ENCODE assay signal across 8 cellular contexts in the genomic region with DNA sequence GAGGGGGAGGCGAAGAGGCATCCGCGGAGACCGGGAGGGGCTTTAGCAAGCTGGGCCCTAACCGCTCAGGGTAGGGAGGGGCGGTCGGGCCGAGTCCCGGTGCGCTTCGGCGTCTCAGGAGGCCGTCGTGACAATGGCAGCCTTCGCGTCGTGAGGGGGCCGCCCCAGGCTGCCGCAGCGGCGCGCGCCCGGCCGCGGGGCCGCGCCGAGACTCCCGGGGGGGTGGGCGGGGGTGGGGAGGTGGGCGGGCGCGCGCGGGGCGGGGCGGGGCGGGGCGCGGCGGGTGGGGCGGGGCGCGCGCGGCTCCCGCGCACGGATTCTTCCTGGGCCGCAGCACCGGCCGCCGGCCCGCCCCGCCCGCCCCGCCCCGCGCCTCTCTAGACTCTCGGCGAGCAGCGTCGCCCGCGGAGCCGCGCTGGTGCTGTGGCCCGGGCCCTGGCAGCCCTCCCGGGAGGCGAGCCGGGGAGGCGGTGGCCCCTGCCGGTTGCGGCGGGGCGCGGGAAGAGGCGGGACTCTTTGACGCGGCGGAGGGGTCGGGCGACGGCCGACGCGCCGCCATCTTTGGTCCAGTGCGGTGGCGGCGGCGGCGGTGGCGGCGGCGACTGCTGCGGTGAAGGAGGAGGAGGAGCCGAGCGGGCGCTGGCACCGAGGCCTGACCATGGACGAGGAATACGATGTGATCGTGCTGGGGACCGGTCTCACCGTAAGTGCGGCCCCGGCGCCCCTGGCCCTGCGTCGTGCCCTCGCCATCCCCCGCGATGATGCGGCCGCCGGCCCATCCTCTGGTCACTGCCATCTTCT. TPM values are rescaled to one million over a fixed set of nuclear protein-coding genes. Genes with fewer than 3 reads are reported as not detected.
DNase-seq lines count a peak whose midpoint lies in the region; ATAC-seq and TF ChIP-seq lines count a peak whose summit lies in the region.

Gene GDI1 (plus strand): TSS at position 558 of the 801 bp plus-strand sequence. CDS start 101 bp downstream, at position 659.

- peak within 1 kb of the TSS; percentile 51 to 92 for H3K4ac ChIP-seq in mesenchymal stem cell (ENCODE audit: low read depth in 1 of 2, low read length in 2 of 2)

- peak within 1 kb of the TSS; percentile 100 for H2BK120ac ChIP-seq in mesenchymal stem cell (ENCODE audit: low read depth, low read length)

- DNase-seq in AG10803 (ENCODE audit: low read depth): peak; percentile 62
- peak; percentile 22 for DNase-seq in NCI-H2171 (lab: John Stamatoyannopoulos, UW)
- DNase-seq in activated CD4-positive, alpha-beta memory T cell treated with anti-CD3 and anti-CD28 coated beads for 36 hours: peak; percentile 62
- peak; percentile 46 to 62 (median 59) for DNase-seq in effector memory CD4-positive, alpha-beta T cell
- DNase-seq in mesenchymal stem cell: peak; percentile 62
- peak; percentile 22 to 80 (median 61) for DNase-seq in stimulated activated naive CD4-positive, alpha-beta T cell (lab: John Stamatoyannopoulos, UW)
- no peak for DNase-seq in superior temporal gyrus (ENCODE audit: extremely low spot score)

- H3K4me3 ChIP-seq in AG10803 (ENCODE audit: low read length): peak within 1 kb of the TSS; percentile 71
- peak within 1 kb of the TSS; percentile 57 for H3K4me3 ChIP-seq in effector memory CD4-positive, alpha-beta T cell (ENCODE audit: insufficient read depth, low read depth, low read length, poor library complexity, severe bottlenecking)
- H3K4me3 ChIP-seq in mesenchymal stem cell (ENCODE audit: insufficient read depth in 1 of 2, low read depth in 1 of 2, low read length in 2 of 2): peak within 1 kb of the TSS; percentile 78 to 83

- peaks cover 5% of the 10 kb centered on the region for H3K79me1 ChIP-seq in mesenchymal stem cell (replicated peaks; ENCODE audit: low read length, poor library complexity, severe bottlenecking)

- no peak for TF ChIP-seq CTCF in AG10803 (conservative IDR thresholded peaks at IDR 0.05; ENCODE audit: low read length)

- no peaks in the 10 kb centered on the region for H3K27me3 Mint-ChIP-seq in activated CD4-positive, alpha-beta memory T cell treated with anti-CD3 and anti-CD28 coated beads for 36 hours

- no peaks in the 10 kb centered on the region for H3K9me3 ChIP-seq in effector memory CD4-positive, alpha-beta T cell (ENCODE audit: control insufficient read depth, low read length)
- no peaks in the 10 kb centered on the region for H3K9me3 ChIP-seq in mesenchymal stem cell (ENCODE audit: control insufficient read depth, low read length)

- CTCF ChIA-PET in activated CD4-positive, alpha-beta memory T cell treated with anti-CD3 and anti-CD28 coated beads for 36 hours (lab: Charles Lee): no interaction called here

- peaks cover 22% of the 10 kb centered on the region for H3K4me1 Mint-ChIP-seq in activated CD4-positive, alpha-beta memory T cell treated with anti-CD3 and anti-CD28 coated beads for 36 hours (ENCODE audit: low read depth)

- peak; percentile 40 for ATAC-seq in GM19324 (IDR thresholded peaks at IDR 0.05; ENCODE audit: low FRiP score, unreplicated experiment)

- peak within 1 kb of the TSS; percentile 69 for H2AK5ac ChIP-seq in mesenchymal stem cell (ENCODE audit: low read length, severe bottlenecking)

- POLR2A ChIA-PET in activated CD4-positive, alpha-beta memory T cell treated with anti-CD3 and anti-CD28 coated beads for 36 hours (lab: Charles Lee): no interaction called here

- intact Hi-C loops in activated CD4-positive, alpha-beta memory T cell treated with anti-CD3 and anti-CD28 coated beads for 36 hours (cut with micrococcal nuclease): loop anchor here (2.0 to 5.0 kb wide), 4 partner anchors 20 to 644 kb away; partner anchors contain the start of genes EMD, IDH3G, RPL10 and SSR4

- H3K4me1 ChIP-seq in effector memory CD4-positive, alpha-beta T cell (ENCODE audit: control insufficient read depth, insufficient read depth, low read length, poor library complexity, severe bottlenecking): peaks cover 7% of the 10 kb centered on the region
- H3K4me1 ChIP-seq in mesenchymal stem cell (ENCODE audit: control insufficient read depth, insufficient read depth, low read depth, low read length): peaks cover 21% of the 10 kb centered on the region

- 2% methylated on average over 10 of the region's 118 CpGs for WGBS in mesenchymal stem cell

- H3K4me3 Mint-ChIP-seq in activated CD4-positive, alpha-beta memory T cell treated with anti-CD3 and anti-CD28 coated beads for 36 hours: peak within 1 kb of the TSS; percentile 82

- peaks cover 20% of the 10 kb centered on the region for H3K36me3 Mint-ChIP-seq in activated CD4-positive, alpha-beta memory T cell treated with anti-CD3 and anti-CD28 coated beads for 36 hours

- peak within 1 kb of the TSS in 1 of 2 experiments; percentile 98 for H3K14ac ChIP-seq in mesenchymal stem cell (ENCODE audit: low read length in 2 of 2)

- peak within 1 kb of the TSS; percentile 68 for H3K27ac ChIP-seq in effector memory CD4-positive, alpha-beta T cell (ENCODE audit: insufficient read depth, low read length, poor library complexity, severe bottlenecking)
- peak within 1 kb of the TSS; percentile 43 for H3K27ac ChIP-seq in mesenchymal stem cell (ENCODE audit: low read length, poor library complexity, severe bottlenecking)

- peak within 1 kb of the TSS; percentile 78 for H3K4me2 ChIP-seq in mesenchymal stem cell (ENCODE audit: low read length, poor library complexity, severe bottlenecking)

- H2BK15ac ChIP-seq in mesenchymal stem cell (ENCODE audit: low read depth, poor library complexity, severe bottlenecking): peak within 1 kb of the TSS; percentile 69

- peak within 1 kb of the TSS; percentile 72 for H4K8ac ChIP-seq in mesenchymal stem cell (ENCODE audit: low read length)

- H3K23ac ChIP-seq in mesenchymal stem cell (ENCODE audit: low read length in 2 of 2): peak within 1 kb of the TSS in 1 of 2 experiments; percentile 84

- H3K36me3 ChIP-seq in effector memory CD4-positive, alpha-beta T cell (ENCODE audit: control insufficient read depth, insufficient read depth, low read length): peaks cover 11% of the 10 kb centered on the region
- H3K36me3 ChIP-seq in mesenchymal stem cell (ENCODE audit: control insufficient read depth in 1 of 2, insufficient read depth in 2 of 2, low read depth in 1 of 2, low read length in 2 of 2): peaks cover 44 to 74% of the 10 kb centered on the region in 2 experiments

- H3K9ac ChIP-seq in mesenchymal stem cell (ENCODE audit: low read length): peak within 1 kb of the TSS; percentile 82

- peak within 1 kb of the TSS; percentile 99 for H2BK5ac ChIP-seq in mesenchymal stem cell (ENCODE audit: low read depth, low read length, poor library complexity, severe bottlenecking)

- H4K91ac ChIP-seq in mesenchymal stem cell (ENCODE audit: low read length): peak within 1 kb of the TSS; percentile 95

- no peaks in the 10 kb centered on the region for H3K9me3 Mint-ChIP-seq in activated CD4-positive, alpha-beta memory T cell treated with anti-CD3 and anti-CD28 coated beads for 36 hours

- peak within 1 kb of the TSS in 1 of 2 experiments; percentile 31 for H2BK12ac ChIP-seq in mesenchymal stem cell (ENCODE audit: low read length in 2 of 2)

- peak within 1 kb of the TSS; percentile 88 for H3K27ac Mint-ChIP-seq in activated CD4-positive, alpha-beta memory T cell treated with anti-CD3 and anti-CD28 coated beads for 36 hours

- peak within 1 kb of the TSS; percentile 86 to 97 for H3K18ac ChIP-seq in mesenchymal stem cell (ENCODE audit: low read depth in 1 of 2, low read length in 2 of 2)

- no peaks in the 10 kb centered on the region for H3K27me3 ChIP-seq in effector memory CD4-positive, alpha-beta T cell (replicated peaks; ENCODE audit: control insufficient read depth, insufficient read depth, low read length, poor library complexity, severe bottlenecking)
- no peaks in the 10 kb centered on the region for H3K27me3 ChIP-seq in mesenchymal stem cell (ENCODE audit: control insufficient read depth in 1 of 2, insufficient read depth in 1 of 2, low read length in 2 of 2)

- no peak within 1 kb of the TSS for H2AFZ ChIP-seq in mesenchymal stem cell (ENCODE audit: low read depth, low read length)

RNA-seq across cellular contexts. Expression of gene GDI1, which starts in this region (rescaled TPM):
- total RNA-seq in activated CD4-positive, alpha-beta memory T cell treated with anti-CD3 and anti-CD28 coated beads for 36 hours: 100 to 1,000 TPM; 119 to 121 TPM
- polyA plus RNA-seq in mesenchymal stem cell (2013, experiment 1 of 2): 109 TPM
- 102 TPM for polyA plus RNA-seq in mesenchymal stem cell (2013, experiment 2 of 2)
